Comparison of ENCODE assay signal across 1 cellular context in genomic region chr2:16755377-16755776, GRCh38.
TF ChIP-seq lines count a peak whose summit lies in the region.

No MANE protein-coding gene starts in this region.

TF ChIP-seq in IMR-90, 13 proteins besides CTCF, POLR2A, EP300 and RAD21 (continued from another document):
- no peak for TF ChIP-seq ELK1 (IDR thresholded peaks at IDR 0.05; ENCODE audit: borderline replicate concordance, low read depth, low read length)
- TF ChIP-seq RFX5 (IDR thresholded peaks at IDR 0.05; ENCODE audit: low read depth, low read length), result no peak
